16 cellular contexts compared by ENCODE assay signal in the genomic region with DNA sequence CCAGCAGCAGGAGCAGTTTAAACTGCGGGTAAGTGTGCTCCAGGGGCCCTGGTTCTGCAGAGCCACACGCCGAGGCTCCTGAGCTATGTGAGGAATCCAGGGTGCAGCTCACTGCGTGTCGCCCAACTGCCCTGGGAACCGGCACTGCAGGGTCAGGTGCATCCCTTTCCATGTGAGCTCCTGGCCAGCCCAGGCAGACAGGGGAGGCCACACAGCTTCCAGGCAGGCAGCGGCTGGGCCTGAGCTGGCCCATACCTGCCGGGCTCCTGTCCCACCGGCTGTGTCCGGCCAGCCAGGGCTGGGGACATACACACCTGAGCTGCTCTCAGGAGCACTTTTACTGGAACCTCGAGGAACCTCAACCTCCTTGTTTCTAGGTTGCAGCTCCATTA. TPM values are rescaled to one million over a fixed set of nuclear protein-coding genes. Genes with fewer than 3 reads are reported as not detected.
DNase-seq lines count a peak whose midpoint lies in the region; ATAC-seq, FAIRE-seq and TF ChIP-seq lines count a peak whose summit lies in the region.
"Had no signal": no experiment of that assay in that cellular context is flagged by ENCODE, and none has a peak within 500 bp of the region (broad histone marks: within the 10 kb centered on the region; RNA-seq: fewer than 3 reads in every experiment).

No MANE protein-coding gene starts in this region.

- no peak overlapping the region for H3K27ac Mint-ChIP-seq in Calu3 (ENCODE audit: unreplicated experiment)
- H3K27ac Mint-ChIP-seq in astrocyte (ENCODE audit: unreplicated experiment), result no peak overlapping the region
- H3K27ac Mint-ChIP-seq: activated B cell treated with CpG ODN at 0.5 μM for 24 hours had no signal

- no peak for TF ChIP-seq RAD21 in HepG2 (CRISPR knock-in tag; IDR thresholded peaks at IDR 0.05)

- H3K27ac ChIP-seq in astrocyte (ENCODE audit: low read depth, low read length), result no peak overlapping the region
- no peak overlapping the region for H3K27ac ChIP-seq in HepG2 (ENCODE audit: extremely low read length, insufficient read depth, low read length)

- TF ChIP-seq POLR2A in HepG2 (IDR thresholded peaks at IDR 0.05; ENCODE audit: insufficient read depth in 1 of 2, low read depth in 2 of 2, low read length in 2 of 2) (no peak), erythroblast (IDR thresholded peaks at IDR 0.05; ENCODE audit: low read length) (no peak), GM18505 (IDR thresholded peaks at IDR 0.05; ENCODE audit: borderline replicate concordance, extremely low read depth, insufficient read depth, insufficient read length) (no peak), GM12892 (IDR thresholded peaks at IDR 0.05; ENCODE audit: low read depth, low read length) (no peak)

- CTCF ChIA-PET in Calu3 (lab: Charles Lee), result interaction anchor here (0.7 to 1.6 kb wide), 4 partner anchors 31 to 102 kb away, joined by 3 to 7 read pairs (median 3); no protein-coding TSS in a partner anchor
- CTCF ChIA-PET in HepG2 (lab: Yijun Ruan, JAX; ENCODE audit: low intra/inter-chr PET ratio, low total read pairs), result interaction anchor here (1.6 kb wide), 1 partner anchor 53 kb away, joined by 4 read pairs; no protein-coding TSS in a partner anchor

- intact Hi-C loops in Calu3 (cut with micrococcal nuclease; ENCODE audit: unreplicated experiment), result no loop called here
- intact Hi-C loops in HepG2 (cut with micrococcal nuclease; ENCODE audit: unreplicated experiment), result no loop called here

- H3K4me2 ChIP-seq in astrocyte (ENCODE audit: low read length) (peak overlapping the region; percentile 54), HepG2 (ENCODE audit: low read depth, low read length) (peak overlapping the region; percentile 26; the same call in 1 of the 2 replicates), skeletal muscle satellite cell (ENCODE audit: low read length) (peak overlapping the region; percentile 75)

- H3K79me2 ChIP-seq in astrocyte (ENCODE audit: insufficient read depth, low read length) (no peaks in the 10 kb centered on the region), HepG2 (ENCODE audit: insufficient read depth, low read length) (no peaks in the 10 kb centered on the region)

- H3K27me3 ChIP-seq in astrocyte (ENCODE audit: insufficient read depth, low read length) (no peaks in the 10 kb centered on the region), HepG2 (ENCODE audit: control insufficient read depth in 1 of 2, insufficient read depth in 2 of 2, low read length in 2 of 2) (peaks cover 2 to 59% of the 10 kb centered on the region in 2 experiments), skeletal muscle satellite cell (ENCODE audit: control insufficient read depth, insufficient read depth, low read length) (peaks cover 17% of the 10 kb centered on the region)
- H3K27me3 ChIP-seq: transverse colon had no signal

- no peak for TF ChIP-seq CTCF in Calu3 (IDR thresholded peaks at IDR 0.05; ENCODE audit: unreplicated experiment)
- TF ChIP-seq CTCF in astrocyte (IDR thresholded peaks at IDR 0.05; ENCODE audit: insufficient read depth, low read depth, low read length), result no peak
- no peak for TF ChIP-seq CTCF in HepG2 (CRISPR knock-in tag; IDR thresholded peaks at IDR 0.05)

- no peak for FAIRE-seq in astrocyte (lab: Jason Lieb, UNC)
- no peak for FAIRE-seq in HepG2 (lab: Jason Lieb, UNC)
- FAIRE-seq in GM12892 (lab: Jason Lieb, UNC), result no peak
- FAIRE-seq: GM12891 had no signal

- H3K36me3 Mint-ChIP-seq in Calu3 (ENCODE audit: insufficient read depth, unreplicated experiment) (no peaks in the 10 kb centered on the region), astrocyte (ENCODE audit: low read depth, unreplicated experiment) (no peaks in the 10 kb centered on the region)

- TF ChIP-seq EP300 in HepG2 (IDR thresholded peaks at IDR 0.05; ENCODE audit: low read depth in 2 of 2, low read length in 2 of 2), result no peak
- TF ChIP-seq EP300 in HepG2 (CRISPR knock-in tag; IDR thresholded peaks at IDR 0.05; ENCODE audit: borderline replicate concordance), result no peak

- H3K4me1 ChIP-seq in astrocyte (ENCODE audit: insufficient read depth, low read length) (peaks cover 15% of the 10 kb centered on the region), HepG2 (ENCODE audit: insufficient read depth, low read length) (peaks cover 68% of the 10 kb centered on the region), skeletal muscle satellite cell (ENCODE audit: control insufficient read depth, insufficient read depth, low read length) (peaks cover 16% of the 10 kb centered on the region)

- no peaks in the 10 kb centered on the region for H3K9me3 ChIP-seq in astrocyte (ENCODE audit: insufficient read depth, low read depth, low read length)
- no peaks in the 10 kb centered on the region for H3K9me3 ChIP-seq in HepG2 (ENCODE audit: low read length)
- no peaks in the 10 kb centered on the region for H3K9me3 ChIP-seq in skeletal muscle satellite cell (replicated peaks; ENCODE audit: low read length)
- H3K9me3 ChIP-seq: transverse colon had no signal

- DNase-seq in Calu3 (peak; percentile 52), astrocyte (ENCODE audit: low read depth) (no peak), HepG2 (ENCODE audit: low spot score) (no peak), erythroblast (lab: John Stamatoyannopoulos, UW) (no peak), GM12892 (ENCODE audit: insufficient read length) (no peak)
- DNase-seq: activated B cell treated with CpG ODN at 0.5 μM for 24 hours; C1 segment of cervical spinal cord; KG1; NCI-H1417 treated with DMSO at 0.1 percent for 48 hours; stimulated activated CD4-positive, alpha-beta T cell treated with anti-CD3 and anti-CD28 coated beads, Interleukin-1b, Interleukin-23, amount 100 ng/mL, for 48 hours; stimulated activated CD8-positive, alpha-beta memory T cell treated with anti-CD3 and anti-CD28 coated beads, Interleukin-4, amount 100 ng/mL, for 48 hours; transverse colon had no signal

- H3K9me3 Mint-ChIP-seq in Calu3 (ENCODE audit: low read depth, unreplicated experiment), result no peaks in the 10 kb centered on the region
- peaks cover 2% of the 10 kb centered on the region for H3K9me3 Mint-ChIP-seq in astrocyte (ENCODE audit: unreplicated experiment)

- H3K9ac ChIP-seq in astrocyte (ENCODE audit: low read length) (no peak overlapping the region), HepG2 (ENCODE audit: insufficient read depth, low read depth, low read length) (no peak overlapping the region), skeletal muscle satellite cell (ENCODE audit: low read depth, low read length) (no peak overlapping the region)

- WGBS in HepG2 (ENCODE audit: low lambda C conversion rate), result 47% methylated on average over 4 of the region's 11 CpGs

- H3K36me3 ChIP-seq in astrocyte (ENCODE audit: insufficient read depth, low read length), result no peaks in the 10 kb centered on the region
- no peaks in the 10 kb centered on the region for H3K36me3 ChIP-seq in HepG2 (replicated peaks in 1 of 2; ENCODE audit: control insufficient read depth in 1 of 2, insufficient read depth in 2 of 2, low read length in 2 of 2)
- H3K36me3 ChIP-seq in skeletal muscle satellite cell (ENCODE audit: insufficient read depth, low read length), result no peaks in the 10 kb centered on the region
- H3K36me3 ChIP-seq: transverse colon had no signal

- H3K27me3 Mint-ChIP-seq in Calu3 (ENCODE audit: unreplicated experiment) (peaks cover 21% of the 10 kb centered on the region), astrocyte (ENCODE audit: low read depth, unreplicated experiment) (peaks cover 13% of the 10 kb centered on the region)

- POLR2A ChIA-PET in HepG2 (lab: Yijun Ruan, JAX), result interaction anchor here (1.1 to 1.7 kb wide), 2 partner anchors 22 to 37 kb away, joined by 3 read pairs; no protein-coding TSS in a partner anchor

- in situ Hi-C loops in HepG2 (cut with HindIII; ENCODE audit: extremely low pct_ligation_motif_present, low pct_unique_long_range_greater_than_20kb), result no loop called here

- H4K20me1 ChIP-seq in astrocyte (ENCODE audit: insufficient read depth, low read length) (no peaks in the 10 kb centered on the region), HepG2 (ENCODE audit: insufficient read depth, low read length) (no peaks in the 10 kb centered on the region)

- H3K4me1 Mint-ChIP-seq in Calu3 (ENCODE audit: low read depth, unreplicated experiment) (no peaks in the 10 kb centered on the region), astrocyte (ENCODE audit: low read depth, unreplicated experiment) (peaks cover 7% of the 10 kb centered on the region)
- H3K4me1 Mint-ChIP-seq: activated B cell treated with CpG ODN at 0.5 μM for 24 hours had no signal

- H3K4me3 Mint-ChIP-seq in Calu3 (ENCODE audit: low read depth, unreplicated experiment), result no peak overlapping the region
- H3K4me3 Mint-ChIP-seq in astrocyte (ENCODE audit: unreplicated experiment), result no peak overlapping the region
- H3K4me3 Mint-ChIP-seq: activated B cell treated with CpG ODN at 0.5 μM for 24 hours had no signal

- H2AFZ ChIP-seq in astrocyte (ENCODE audit: low read depth, low read length), result no peak overlapping the region
- H2AFZ ChIP-seq in HepG2 (ENCODE audit: low read length), result no peak overlapping the region

- ATAC-seq in HepG2, result peak; percentile 31
- no peak for ATAC-seq in GM19324 (IDR thresholded peaks at IDR 0.05; ENCODE audit: low FRiP score, unreplicated experiment)
- ATAC-seq in GM18505 (IDR thresholded peaks at IDR 0.05; ENCODE audit: unreplicated experiment), result no peak

- BruUV-seq in Calu3 (replicated peaks; lab: Mats Ljungman, UMichigan) (no TSS peak), HepG2 (replicated peaks; lab: Mats Ljungman, UMichigan) (no TSS peak)

- H3K4me3 ChIP-seq in astrocyte (ENCODE audit: insufficient read depth, low read depth, low read length) (no peak overlapping the region), HepG2 (replicated peaks in 1 of 3; ENCODE audit: insufficient read depth in 1 of 3, low read depth in 2 of 3, low read length in 3 of 3) (no peak overlapping the region), skeletal muscle satellite cell (ENCODE audit: low read length) (peak overlapping the region; percentile 44)
- H3K4me3 ChIP-seq: transverse colon had no signal

RNA-seq across cellular contexts. Expression of gene COL18A1, which starts 18.6 kb away (rescaled TPM):
- total RNA-seq in Calu3 (2022) (54.5 and 82.9 TPM in 2 replicates), astrocyte (616 and 692 TPM in 2 replicates), HepG2 (2016; rRNA removed; fragmentation: Illumina TruSeq; extraction: Trizol) (21.2 and 102 TPM in 2 replicates)
- 5.5 and 5.6 TPM in 2 replicates for total RNA-seq in HepG2 (2016; cell fraction: cytosol; rRNA removed; fragmentation: Illumina TruSeq; extraction: Trizol; ENCODE audit: low read depth)
- 18.4 and 106 TPM in 2 replicates for total RNA-seq in HepG2 (2016; cell fraction: insoluble cytoplasmic fraction; rRNA removed; fragmentation: Illumina TruSeq; extraction: Trizol)
- total RNA-seq in HepG2 (2016; cell fraction: membrane; rRNA removed; fragmentation: Illumina TruSeq; extraction: Trizol), result 10.8 and 11.6 TPM in 2 replicates
- 122 and 150 TPM in 2 replicates for total RNA-seq in HepG2 (2016; cell fraction: nucleus; rRNA removed; fragmentation: Illumina TruSeq; extraction: Trizol)
- 79.0 and 128 TPM in 2 replicates for polyA plus RNA-seq in HepG2 (2011; rRNA removed)
- 51.6 and 89.8 TPM in 2 replicates for polyA plus RNA-seq in HepG2 (2011; cell fraction: cytosol; rRNA removed)
- 1,622 and 2,194 TPM in 2 replicates for polyA plus RNA-seq in HepG2 (2011; cell fraction: nucleus; rRNA removed)
- polyA plus RNA-seq in HepG2 (2012), result 59.0 and 129 TPM in 2 replicates
- polyA plus RNA-seq in HepG2 (2016; cell fraction: cytosol; fragmentation: Illumina TruSeq; extraction: Trizol; ENCODE audit: low read depth), result 4.3 and 4.4 TPM in 2 replicates
- polyA plus RNA-seq in HepG2 (2016; cell fraction: insoluble cytoplasmic fraction; fragmentation: Illumina TruSeq; extraction: Trizol; ENCODE audit: low read depth), result 20.7 and 26.9 TPM in 2 replicates
- polyA plus RNA-seq in HepG2 (2016; cell fraction: membrane; fragmentation: Illumina TruSeq; extraction: Trizol; ENCODE audit: low read depth), result 5.0 and 6.2 TPM in 2 replicates
- polyA plus RNA-seq in HepG2 (2016; cell fraction: nucleus; fragmentation: Illumina TruSeq; extraction: Trizol; ENCODE audit: insufficient read depth, low read depth), result 308 and 331 TPM in 2 replicates
- 0.09 and 44.3 TPM in 2 replicates for polyA minus RNA-seq in HepG2 (2011; rRNA and poly(A)+ RNA removed; ENCODE audit: low replicate concordance)
- polyA minus RNA-seq in HepG2 (2011; cell fraction: cytosol; rRNA and poly(A)+ RNA removed), result 36.9 and 37.7 TPM in 2 replicates
- polyA minus RNA-seq in HepG2 (2011; cell fraction: nucleus; rRNA and poly(A)+ RNA removed), result 46.7 and 51.1 TPM in 2 replicates
- 25.6 and 40.2 TPM in 2 replicates for total RNA-seq in skeletal muscle satellite cell (2012; rRNA removed)
- 0.68 TPM for polyA plus RNA-seq in GM12892 (2012; ENCODE audit: missing spikeins)
